ENCODE assay signal across 8 cellular contexts in genomic region chr4:2462218-2462991, GRCh38. TPM values are rescaled to one million over a fixed set of nuclear protein-coding genes. Genes with fewer than 3 reads are reported as not detected.
DNase-seq lines count a peak whose midpoint lies in the region; ATAC-seq, FAIRE-seq and TF ChIP-seq lines count a peak whose summit lies in the region.

No MANE protein-coding gene starts in this region.

- peak; percentile 62 for ATAC-seq in GM18520 (IDR thresholded peaks at IDR 0.05; ENCODE audit: unreplicated experiment)
- ATAC-seq in HG03095 (IDR thresholded peaks at IDR 0.05; ENCODE audit: unreplicated experiment): peak; percentile 84

- no peaks in the 10 kb centered on the region for H3K9me1 ChIP-seq in endothelial cell of umbilical vein (replicated peaks; ENCODE audit: control insufficient read depth, extremely low read depth, insufficient read depth, low read length)

- H3K4me3 ChIP-seq in A673 (ENCODE audit: low read depth, low read length, poor library complexity, severe bottlenecking) (peak overlapping the region; percentile 55), endothelial cell of umbilical vein (replicated peaks in 1 of 3; ENCODE audit: insufficient read depth in 1 of 3, low read depth in 1 of 3, low read length in 3 of 3) (peak overlapping the region in 2 of 3 experiments; percentile 20 to 29)

- POLR2A ChIA-PET in A673 (lab: Charles Lee; ENCODE audit: low non-redundant PET) (no interaction called here), endothelial cell of umbilical vein (lab: Charles Lee) (no interaction called here)

- CTCF ChIA-PET in A673 (lab: Charles Lee) (no interaction called here), endothelial cell of umbilical vein (lab: Charles Lee) (interaction anchor here (0.6 to 1.5 kb wide), 12 partner anchors 21 to 245 kb away, joined by 3 to 22 read pairs (median 3); no protein-coding TSS in a partner anchor)

- H3K36me3 ChIP-seq in A673 (ENCODE audit: insufficient read depth, low read length, poor library complexity, severe bottlenecking) (no peaks in the 10 kb centered on the region), endothelial cell of umbilical vein (ENCODE audit: control insufficient read depth in 2 of 2, extremely low read depth in 1 of 2, insufficient read depth in 2 of 2, low read length in 2 of 2) (no peaks in the 10 kb centered on the region)

- FAIRE-seq in endothelial cell of umbilical vein (lab: Jason Lieb, UNC): peak; percentile 79

- no peaks in the 10 kb centered on the region for H3K9me3 ChIP-seq in A673 (ENCODE audit: low read depth, low read length, poor library complexity, severe bottlenecking)
- no peaks in the 10 kb centered on the region for H3K9me3 ChIP-seq in endothelial cell of umbilical vein (replicated peaks; ENCODE audit: control insufficient read depth, insufficient read depth, low read length)

- dilution Hi-C loops in endothelial cell of umbilical vein (cut with MboI; ENCODE audit: extremely low pct_ligation_motif_present, low sequenced_read_pairs): no loop called here

- intact Hi-C loops in A673 (cut with micrococcal nuclease; ENCODE audit: unreplicated experiment) (no loop called here), endothelial cell of umbilical vein (cut with micrococcal nuclease) (loop anchor here (1.0 to 2.0 kb wide), 2 partner anchors 200 to 242 kb away; partner anchors contain the start of gene MXD4)

- H3K4me2 ChIP-seq in endothelial cell of umbilical vein (ENCODE audit: insufficient read depth, low read length): peak overlapping the region; percentile 41

- H3K4me1 ChIP-seq in A673 (ENCODE audit: insufficient read depth, low read length, poor library complexity, severe bottlenecking): no peaks in the 10 kb centered on the region
- H3K4me1 ChIP-seq in endothelial cell of umbilical vein (ENCODE audit: control insufficient read depth, extremely low read depth, insufficient read depth, low read length): peaks cover 7% of the 10 kb centered on the region

- H3K9ac ChIP-seq in endothelial cell of umbilical vein (replicated peaks; ENCODE audit: extremely low read depth, insufficient read depth, low read length): no peak overlapping the region

- peaks cover 5% of the 10 kb centered on the region for H3K27me3 Mint-ChIP-seq in mesothelial cell of epicardium (ENCODE audit: low read depth)

- H2AFZ ChIP-seq in endothelial cell of umbilical vein (ENCODE audit: low read depth, low read length): peak overlapping the region; percentile 66

- TF ChIP-seq CTCF in A673 (conservative IDR thresholded peaks at IDR 0.05; ENCODE audit: low read depth, low read length): peak; percentile 43; the same call in 1 of the 2 replicates
- peak; percentile 37 to 48 for TF ChIP-seq CTCF in endothelial cell of umbilical vein (IDR thresholded peaks at IDR 0.05; ENCODE audit: extremely low read depth in 1 of 2, insufficient read depth in 1 of 2, low read depth in 1 of 2, low read length in 2 of 2)
- no peak for TF ChIP-seq CTCF in mesothelial cell of epicardium (IDR thresholded peaks at IDR 0.05; ENCODE audit: unreplicated experiment)

- no peaks in the 10 kb centered on the region for H3K79me2 ChIP-seq in endothelial cell of umbilical vein (ENCODE audit: control insufficient read depth, insufficient read depth, low read length)

- H3K27me3 ChIP-seq in A673 (replicated peaks; ENCODE audit: insufficient read depth, low read depth, low read length, poor library complexity): no peaks in the 10 kb centered on the region
- no peaks in the 10 kb centered on the region for H3K27me3 ChIP-seq in endothelial cell of umbilical vein (ENCODE audit: control insufficient read depth in 2 of 2, insufficient read depth in 2 of 2, low read length in 2 of 2)

- H3K27ac Mint-ChIP-seq in mesothelial cell of epicardium: no peak overlapping the region

- no TSS peak for BruUV-seq in A673 (replicated peaks; lab: Mats Ljungman, UMichigan)
- BruUV-seq in endothelial cell of umbilical vein (replicated peaks; lab: Mats Ljungman, UMichigan): no TSS peak

- H3K27ac ChIP-seq in A673 (ENCODE audit: low read depth, low read length, poor library complexity, severe bottlenecking) (no peak overlapping the region), endothelial cell of umbilical vein (ENCODE audit: insufficient read depth, low read depth, low read length) (no peak overlapping the region)

- no peak for TF ChIP-seq POLR2A in endothelial cell of umbilical vein (IDR thresholded peaks at IDR 0.05; ENCODE audit: low read depth, low read length)

- peaks cover 1% of the 10 kb centered on the region for H3K36me3 Mint-ChIP-seq in mesothelial cell of epicardium

- peak overlapping the region; percentile 65 for H3K4me3 Mint-ChIP-seq in mesothelial cell of epicardium

- no peaks in the 10 kb centered on the region for H4K20me1 ChIP-seq in endothelial cell of umbilical vein (replicated peaks; ENCODE audit: control insufficient read depth, extremely low read depth, insufficient read depth, low read length)

- H3K4me1 Mint-ChIP-seq in mesothelial cell of epicardium: peaks cover 9% of the 10 kb centered on the region

- no peaks in the 10 kb centered on the region for H3K9me3 Mint-ChIP-seq in mesothelial cell of epicardium

- DNase-seq in A673 (ENCODE audit: low spot score) (peak; percentile 81), NCI-H524 (lab: John Stamatoyannopoulos, UW) (peak; percentile 61 to 69), endothelial cell of umbilical vein (ENCODE audit: low read depth, low spot score) (peak; percentile 75), mesothelial cell of epicardium (ENCODE audit: low spot score in 2 of 2, unreplicated experiment in 2 of 2) (peak; percentile 54 to 79)
- peak; percentile 80 for DNase-seq in activated CD8-positive, alpha-beta memory T cell treated with anti-CD3 and anti-CD28 coated beads, Interleukin-2, amount 50 U/mL, for 48 hours
- DNase-seq in stimulated activated CD8-positive, alpha-beta memory T cell treated with anti-CD3 and anti-CD28 coated beads, Interleukin-15, amount 100 ng/mL, for 48 hours (ENCODE audit: low read depth in 2 of 2): peak; percentile 44 to 51

TF ChIP-seq in endothelial cell of umbilical vein, 7 proteins besides CTCF, POLR2A, EP300 and RAD21:
- TF ChIP-seq POLR2AphosphoS5 (IDR thresholded peaks at IDR 0.05; ENCODE audit: insufficient read depth, low read depth, low read length): no peak
- no peak for TF ChIP-seq GATA2 (IDR thresholded peaks at IDR 0.05; ENCODE audit: insufficient read depth, insufficient read length, low read depth, low read length)
- no peak for TF ChIP-seq MYC (IDR thresholded peaks at IDR 0.05; ENCODE audit: low read depth, low read length)
- peak; percentile 62 for TF ChIP-seq MAX (IDR thresholded peaks at IDR 0.05; ENCODE audit: insufficient read depth, insufficient read length)
- TF ChIP-seq EZH2 (IDR thresholded peaks at IDR 0.05; ENCODE audit: borderline replicate concordance, low read depth, low read length, severe bottlenecking): peak; percentile 52
- TF ChIP-seq FOS (IDR thresholded peaks at IDR 0.05; ENCODE audit: borderline replicate concordance, insufficient read depth, low read length): no peak
- TF ChIP-seq JUN (IDR thresholded peaks at IDR 0.05; ENCODE audit: borderline replicate concordance, insufficient read depth, insufficient read length, low read depth): no peak

RNA-seq across cellular contexts. Expression of gene RNF4, which starts 6.5 kb away (rescaled TPM):
- total RNA-seq in A673 (2021) (113 and 119 TPM in 2 replicates), endothelial cell of umbilical vein (67.5 and 71.4 TPM in 2 replicates), mesothelial cell of epicardium (59.8 to 63.8 TPM (median 61.0 TPM) in 3 replicates)
- polyA plus RNA-seq in endothelial cell of umbilical vein: 56.9 and 64.3 TPM in 2 replicates
- polyA plus RNA-seq in endothelial cell of umbilical vein (2011; cell fraction: cytosol; rRNA removed): 71.9 and 85.2 TPM in 2 replicates
- 65.4 and 73.0 TPM in 2 replicates for polyA plus RNA-seq in endothelial cell of umbilical vein (2011; cell fraction: nucleus; rRNA removed)
- polyA plus RNA-seq in endothelial cell of umbilical vein (2012): 45.8 and 52.5 TPM in 2 replicates
- polyA minus RNA-seq in endothelial cell of umbilical vein: 60.7 and 73.2 TPM in 2 replicates
- polyA minus RNA-seq in endothelial cell of umbilical vein (2011; cell fraction: cytosol; rRNA and poly(A)+ RNA removed): 34.3 TPM
- polyA minus RNA-seq in endothelial cell of umbilical vein (2011; cell fraction: nucleus; rRNA and poly(A)+ RNA removed): 49.9 and 57.5 TPM in 2 replicates

RNA-seq across cellular contexts. Expression of gene CFAP99, which starts 43.6 kb away (rescaled TPM):
- not detected in 2 replicates for total RNA-seq in A673 (2021)
- total RNA-seq in endothelial cell of umbilical vein: 0.12 TPM in 1 of 2 replicates, not detected in the other
- polyA plus RNA-seq in endothelial cell of umbilical vein: 0.03 TPM in 1 of 2 replicates, not detected in the other
- polyA plus RNA-seq in endothelial cell of umbilical vein (2011; cell fraction: cytosol; rRNA removed): not detected in 2 replicates
- polyA plus RNA-seq in endothelial cell of umbilical vein (2011; cell fraction: nucleus; rRNA removed): not detected in 2 replicates
- 0.15 TPM in 1 of 2 replicates, not detected in the other for polyA plus RNA-seq in endothelial cell of umbilical vein (2012)
- polyA minus RNA-seq in endothelial cell of umbilical vein: not detected in 2 replicates
- not detected for polyA minus RNA-seq in endothelial cell of umbilical vein (2011; cell fraction: cytosol; rRNA and poly(A)+ RNA removed)
- not detected in 2 replicates for polyA minus RNA-seq in endothelial cell of umbilical vein (2011; cell fraction: nucleus; rRNA and poly(A)+ RNA removed)
- 0.11 TPM in 1 of 3 replicates, not detected in the others for total RNA-seq in mesothelial cell of epicardium

RNA-seq across cellular contexts. Expression of gene ZFYVE28, which starts 44.0 kb away (rescaled TPM):
- 7.6 and 8.6 TPM in 2 replicates for total RNA-seq in A673 (2021)
- total RNA-seq in endothelial cell of umbilical vein: 7.1 and 10.8 TPM in 2 replicates
- 5.8 and 7.2 TPM in 2 replicates for polyA plus RNA-seq in endothelial cell of umbilical vein
- polyA plus RNA-seq in endothelial cell of umbilical vein (2011; cell fraction: cytosol; rRNA removed): 2.9 and 4.4 TPM in 2 replicates
- polyA plus RNA-seq in endothelial cell of umbilical vein (2011; cell fraction: nucleus; rRNA removed): 19.9 and 20.5 TPM in 2 replicates
- polyA plus RNA-seq in endothelial cell of umbilical vein (2012): 3.4 and 4.1 TPM in 2 replicates
- 13.4 and 19.5 TPM in 2 replicates for polyA minus RNA-seq in endothelial cell of umbilical vein
- 2.8 TPM for polyA minus RNA-seq in endothelial cell of umbilical vein (2011; cell fraction: cytosol; rRNA and poly(A)+ RNA removed)
- polyA minus RNA-seq in endothelial cell of umbilical vein (2011; cell fraction: nucleus; rRNA and poly(A)+ RNA removed): 14.0 and 15.3 TPM in 2 replicates
- total RNA-seq in mesothelial cell of epicardium: 0.38 to 0.51 TPM (median 0.45 TPM) in 3 replicates
